20 cellular contexts compared by ENCODE assay signal in genomic region chr5:14598225-14598624, GRCh38. TPM values are rescaled to one million over a fixed set of nuclear protein-coding genes. Genes with fewer than 3 reads are reported as not detected.
DNase-seq lines count a peak whose midpoint lies in the region; ATAC-seq, FAIRE-seq and TF ChIP-seq lines count a peak whose summit lies in the region.
"Had no signal": no experiment of that assay in that cellular context is flagged by ENCODE, and none has a peak within 500 bp of the region (broad histone marks: within the 10 kb centered on the region; RNA-seq: fewer than 3 reads in every experiment).

No MANE protein-coding gene starts in this region.

- H3K4me3 Mint-ChIP-seq in stimulated activated memory B cell treated with anti-CD40 and anti-IgM and Interleukin-4, amounts not matched to agents 10 μg/mL and 1 μg/mL and 100 μg/mL, for 72 hours = no peak overlapping the region
- H3K4me3 Mint-ChIP-seq: GM23338 had no signal

- H3K79me2 ChIP-seq in GM12878 (ENCODE audit: control insufficient read depth, insufficient read depth, low read length) = peaks cover 1% of the 10 kb centered on the region; the same call in 1 of the 2 replicates

- peaks cover 51% of the 10 kb centered on the region for H3K4me1 ChIP-seq in GM12878 (ENCODE audit: control insufficient read depth, insufficient read depth, low read length)

- intact Hi-C loops in GM12878 (cut with micrococcal nuclease; ENCODE audit: unreplicated experiment) = no loop called here

- H3K27ac Mint-ChIP-seq in stimulated activated memory B cell treated with anti-CD40 and anti-IgM and Interleukin-4, amounts not matched to agents 10 μg/mL and 1 μg/mL and 100 μg/mL, for 72 hours = no peak overlapping the region
- H3K27ac Mint-ChIP-seq: GM23338 had no signal

- CTCF ChIA-PET in GM12878 (lab: Yijun Ruan, JAX) = no interaction called here

- H3K27me3 ChIP-seq in GM12878 (replicated peaks in 1 of 2; ENCODE audit: control insufficient read depth in 2 of 2, insufficient read depth in 2 of 2, low read length in 1 of 2) = no peaks in the 10 kb centered on the region

- no peak for FAIRE-seq in GM12878 (lab: Jason Lieb, UNC)
- FAIRE-seq: astrocyte, frontal cortex had no signal

- WGBS in GM12878 (ENCODE audit: insufficient coverage, insufficient replicate concordance, low lambda C conversion rate, missing lambda C conversion rate) = 47% methylated on average over 2 of the region's 2 CpGs

- H4K20me1 ChIP-seq in GM12878 (ENCODE audit: control insufficient read depth, insufficient read depth) = no peaks in the 10 kb centered on the region

- TF ChIP-seq EP300 in GM12878 (IDR thresholded peaks at IDR 0.05; ENCODE audit: borderline replicate concordance in 1 of 2, control insufficient read depth in 1 of 2, low read depth in 2 of 2, low read length in 2 of 2) = no peak

- no peak overlapping the region; the same call in 1 of the 2 replicates for H2AFZ ChIP-seq in GM12878 (ENCODE audit: control insufficient read depth, low read depth, low read length)
- H2AFZ ChIP-seq: GM23338 had no signal

- H3K4me3 ChIP-seq in GM12865 (ENCODE audit: low read depth, low read length) = no peak overlapping the region
- H3K4me3 ChIP-seq in GM12878 = no peak overlapping the region
- H3K4me3 ChIP-seq: GM23338 had no signal

- peak; percentile 35 for ATAC-seq in GM19395 (IDR thresholded peaks at IDR 0.05; ENCODE audit: unreplicated experiment)
- peak; percentile 40 for ATAC-seq in GM12878
- no peak for ATAC-seq in GM21737 (IDR thresholded peaks at IDR 0.05; ENCODE audit: unreplicated experiment)
- no peak for ATAC-seq in stimulated activated memory B cell treated with anti-CD40 and anti-IgM and Interleukin-4, amounts not matched to agents 10 μg/mL and 1 μg/mL and 100 μg/mL, for 72 hours
- ATAC-seq: GM23338, left colon, sciatic nerve, SK-N-SH treated with all-trans-retinoic acid at 6 μM for 48 hours had no signal

- no peak for TF ChIP-seq CTCF in GM12865 (IDR thresholded peaks at IDR 0.05; ENCODE audit: insufficient read depth, low read depth, low read length, missing control alignments)
- no peak for TF ChIP-seq CTCF in GM12878 (IDR thresholded peaks at IDR 0.05 in 2 of 3, conservative IDR thresholded peaks at IDR 0.05 in 1 of 3; ENCODE audit: control insufficient read depth in 2 of 3, extremely low read depth in 1 of 3, insufficient read depth in 1 of 3, low read depth in 3 of 3, low read length in 3 of 3)

- POLR2A ChIA-PET in GM12878 (lab: Charles Lee) = no interaction called here

- no peak for TF ChIP-seq POLR2A in GM12878 (IDR thresholded peaks at IDR 0.05; ENCODE audit: low read depth, low read length)

- in situ Hi-C loops in GM12878 (cut with MboI) = no loop called here

- RAD21 ChIA-PET in GM12878 (lab: Charles Lee; ENCODE audit: unreplicated experiment) = no interaction called here

- peaks cover 31% of the 10 kb centered on the region for H3K4me1 Mint-ChIP-seq in stimulated activated memory B cell treated with anti-CD40 and anti-IgM and Interleukin-4, amounts not matched to agents 10 μg/mL and 1 μg/mL and 100 μg/mL, for 72 hours

- H3K9me3 ChIP-seq in GM12878 (replicated peaks; ENCODE audit: control insufficient read depth, insufficient read depth, low read length) = no peaks in the 10 kb centered on the region

- no peaks in the 10 kb centered on the region for H3K36me3 ChIP-seq in GM12878 (ENCODE audit: control insufficient read depth in 2 of 2, insufficient read depth in 2 of 2, low read length in 1 of 2)

- H3K27ac ChIP-seq in GM12878 (ENCODE audit: control insufficient read depth, insufficient read depth) = peak overlapping the region; percentile 28; the same call in 1 of the 2 replicates
- H3K27ac ChIP-seq: VCaP had no signal

- SMC1A ChIA-PET in GM12878 (lab: Charles Lee; ENCODE audit: uncharacterized antibody, unreplicated experiment) = interaction anchor here (1.0 to 1.2 kb wide), 2 partner anchors 16 to 50 kb away, joined by 3 to 4 read pairs; no protein-coding TSS in a partner anchor

- H3K9me3 Mint-ChIP-seq in stimulated activated memory B cell treated with anti-CD40 and anti-IgM and Interleukin-4, amounts not matched to agents 10 μg/mL and 1 μg/mL and 100 μg/mL, for 72 hours = peaks cover 2% of the 10 kb centered on the region

- no TSS peak for BruUV-seq in GM12878 (replicated peaks; lab: Mats Ljungman, UMichigan)

- no peak for TF ChIP-seq RAD21 in GM12878 (IDR thresholded peaks at IDR 0.05; ENCODE audit: insufficient read depth, low read depth, low read length)

- peak overlapping the region; percentile 38; the same call in 1 of the 2 replicates for H3K4me2 ChIP-seq in GM12878 (ENCODE audit: control insufficient read depth, insufficient read depth)
- H3K4me2 ChIP-seq: GM23338 had no signal

- no peak overlapping the region for H3K9ac ChIP-seq in GM12878 (ENCODE audit: control insufficient read depth, insufficient read depth, low read length)

- H3K27me3 Mint-ChIP-seq in stimulated activated memory B cell treated with anti-CD40 and anti-IgM and Interleukin-4, amounts not matched to agents 10 μg/mL and 1 μg/mL and 100 μg/mL, for 72 hours = no peaks in the 10 kb centered on the region

- H3K36me3 Mint-ChIP-seq in stimulated activated memory B cell treated with anti-CD40 and anti-IgM and Interleukin-4, amounts not matched to agents 10 μg/mL and 1 μg/mL and 100 μg/mL, for 72 hours = no peaks in the 10 kb centered on the region

- DNase-seq in GM12865 (ENCODE audit: low read depth) (peak; percentile 43), NCI-H69 (lab: John Stamatoyannopoulos, UW) (peak; percentile 15), GM12878 (ENCODE audit: low read depth, low spot score) (no peak), T1000 (lab: John Stamatoyannopoulos, UW) (no peak), DMS153 (lab: John Stamatoyannopoulos, UW) (no peak)
- DNase-seq: activated effector memory CD4-positive, alpha-beta T cell treated with Interleukin-2 at 50 U/mL for 16 hours; AML-193; Karpas-422; left colon; NCI-H1417 treated with DMSO at 0.1 percent for 48 hours; stimulated activated CD4-positive, alpha-beta T cell treated with anti-CD3 and anti-CD28 coated beads, Interleukin-1b, Interleukin-23, amount 100 ng/mL, for 48 hours had no signal

TF ChIP-seq in GM12878, 131 proteins besides CTCF, POLR2A, EP300 and RAD21 (continues in another document):
- TF ChIP-seq TCF7 (IDR thresholded peaks at IDR 0.05; ENCODE audit: borderline replicate concordance) = no peak
- TF ChIP-seq REST (IDR thresholded peaks at IDR 0.05; ENCODE audit: low read depth, low read length) = no peak
- TF ChIP-seq TARDBP (IDR thresholded peaks at IDR 0.05; ENCODE audit: borderline replicate concordance) = no peak
- TF ChIP-seq WRNIP1 (IDR thresholded peaks at IDR 0.05; ENCODE audit: borderline replicate concordance, low read depth, low read length) = no peak
- no peak for TF ChIP-seq ASH2L (IDR thresholded peaks at IDR 0.05; ENCODE audit: borderline replicate concordance, low read depth)
- TF ChIP-seq CHD4 (IDR thresholded peaks at IDR 0.05) = no peak
- no peak for TF ChIP-seq BCL11A (IDR thresholded peaks at IDR 0.05; ENCODE audit: low read depth, low read length)
- no peak for TF ChIP-seq HDAC6 (IDR thresholded peaks at IDR 0.05; ENCODE audit: unreplicated experiment)
- no peak for TF ChIP-seq CBX3 (IDR thresholded peaks at IDR 0.05; ENCODE audit: borderline replicate concordance, low read depth)
- TF ChIP-seq RAD51 (IDR thresholded peaks at IDR 0.05) = no peak

RNA-seq across cellular contexts. Expression of gene OTULINL, which starts 16.6 kb away (rescaled TPM):
- 0.32 and 0.46 TPM in 2 replicates for total RNA-seq in GM12878 (2013; cell fraction: nucleolus; rRNA removed)
- 1.7 and 1.8 TPM in 2 replicates for total RNA-seq in GM12878 (2014; rRNA removed)
- total RNA-seq in GM12878 (2014; rRNA removed; fragmentation: Illumina TruSeq; extraction: Trizol) = 2.1 and 2.3 TPM in 2 replicates
- total RNA-seq in GM12878 (2021) = 3.1 and 4.7 TPM in 2 replicates
- polyA plus RNA-seq in GM12878 (2011; ENCODE audit: low read depth) = 1.2 TPM
- polyA plus RNA-seq in GM12878 (2011; rRNA removed) = 0.60 and 0.94 TPM in 2 replicates
- polyA plus RNA-seq in GM12878 (2011; cell fraction: cytosol; rRNA removed) = 0.19 and 0.27 TPM in 2 replicates
- polyA plus RNA-seq in GM12878 (2011; cell fraction: nucleus; rRNA removed) = 0.12 and 0.28 TPM in 2 replicates
- polyA plus RNA-seq in GM12878 (2012) = 1.4 TPM in 2 replicates
- polyA plus RNA-seq in GM12878 (2014; fragmentation: Illumina TruSeq; extraction: Trizol) = 1.8 and 4.5 TPM in 2 replicates
- 1 to 10 TPM in 1 of 2 experiments, under 1 TPM in 1; 0.79 to 1.3 TPM for polyA plus RNA-seq in GM12878 (2014; fragmentation: Nextera tagmentation; extraction: Ambion mirVana)
- polyA plus RNA-seq in GM12878 (2014; rRNA removed) = 1.7 and 1.9 TPM in 2 replicates
- 1 to 10 TPM; 3.6 to 4.0 TPM for polyA plus RNA-seq in GM12878 (2016; fragmentation: Nextera tagmentation; extraction: Ambion mirVana)
- 0.15 and 0.22 TPM in 2 replicates for polyA minus RNA-seq in GM12878 (2011; rRNA and poly(A)+ RNA removed)
- polyA minus RNA-seq in GM12878 (2011; cell fraction: cytosol; rRNA and poly(A)+ RNA removed) = 0.83 TPM in 1 of 2 replicates, not detected in the other
- 0.10 and 0.24 TPM in 2 replicates for polyA minus RNA-seq in GM12878 (2011; cell fraction: nucleus; rRNA and poly(A)+ RNA removed)

Comparison
In these comparisons a context has a peak if more than half of its experiments do, and no peak if none do; other contexts are left out.
1. DNase-seq: peak in GM12865 (single experiment) and NCI-H69 (single experiment); none in GM12878 (single experiment), T1000 (single experiment) and DMS153 (single experiment).
2. ATAC-seq: peak in GM19395 (single experiment) and GM12878 (single experiment); none in GM21737 (single experiment) and stimulated activated memory B cell treated with anti-CD40 and anti-IgM and Interleukin-4, amounts not matched to agents 10 μg/mL and 1 μg/mL and 100 μg/mL, for 72 hours (single experiment).